ENCODE assay signal across 9 cellular contexts in genomic region chrX:13690836-13691235, GRCh38. TPM values are rescaled to one million over a fixed set of nuclear protein-coding genes. Genes with fewer than 3 reads are reported as not detected.
A peak's percentile ranks its signal among the peaks of the same experiment; 100 is the strongest.
DNase-seq lines count a peak whose midpoint lies in the region; FAIRE-seq and TF ChIP-seq lines count a peak whose summit lies in the region.
"Had no signal": no experiment of that assay in that cellular context is flagged by ENCODE, and none has a peak within 500 bp of the region (broad histone marks: within the 10 kb centered on the region; RNA-seq: fewer than 3 reads in every experiment).

No MANE protein-coding gene starts in this region.

- TF ChIP-seq POLR2A in prostate gland (IDR thresholded peaks at IDR 0.05): no peak

- POLR2A ChIA-PET in HEK293 (lab: Yijun Ruan, JAX): interaction anchor here (1.1 to 5.0 kb wide), 3 partner anchors 9 to 44 kb away, joined by 3 to 27 read pairs (median 4); partner anchors contain the start of genes OFD1 and TRAPPC2

- H3K4me1 ChIP-seq in BLaER1 treated with 17β-estradiol and CSF1 and Interleukin-3, amounts not matched to agents 10 nM and 100 nM: peaks cover 43 to 57% (median 53%) of the 10 kb centered on the region in 10 experiments
- H3K4me1 ChIP-seq in HEK293 (ENCODE audit: control insufficient read depth, insufficient read depth, low read length): peaks cover 47% of the 10 kb centered on the region
- peaks cover 25% of the 10 kb centered on the region for H3K4me1 ChIP-seq in muscle layer of colon (ENCODE audit: insufficient read depth, low read length)
- no peaks in the 10 kb centered on the region for H3K4me1 ChIP-seq in prostate gland (replicated peaks)
- H3K4me1 ChIP-seq in small intestine (ENCODE audit: control insufficient read depth in 2 of 2, insufficient read depth in 1 of 2, low read depth in 1 of 2, low read length in 1 of 2): peaks cover 4 to 6% of the 10 kb centered on the region in 2 donors

- H3K36me3 ChIP-seq in BLaER1 treated with 17β-estradiol and CSF1 and Interleukin-3, amounts not matched to agents 10 nM and 100 nM: no peaks in the 10 kb centered on the region
- H3K36me3 ChIP-seq in HEK293 (ENCODE audit: control insufficient read depth in 2 of 2, insufficient read depth in 1 of 2, low read length in 2 of 2) (no peaks in the 10 kb centered on the region), muscle layer of colon (ENCODE audit: insufficient read depth, low read length) (no peaks in the 10 kb centered on the region), prostate gland (no peaks in the 10 kb centered on the region), small intestine (ENCODE audit: control insufficient read depth in 2 of 2, insufficient read depth in 2 of 2, low read length in 2 of 2) (no peaks in the 10 kb centered on the region)

- in situ Hi-C loops in astrocyte of the spinal cord (cut with HindIII; ENCODE audit: low sequenced_read_pairs): no loop called here

- peak overlapping the region; percentile 68 to 82 (median 74); a peak in 19 of 20 replicates for H3K4me3 ChIP-seq in BLaER1 treated with 17β-estradiol and CSF1 and Interleukin-3, amounts not matched to agents 10 nM and 100 nM
- H3K4me3 ChIP-seq in HEK293 (ENCODE audit: low read depth, low read length): peak overlapping the region; percentile 94
- peak overlapping the region; percentile 77 for H3K4me3 ChIP-seq in astrocyte of the spinal cord (ENCODE audit: low read depth, low read length)
- peak overlapping the region in 1 of 2 donors; percentile 66 for H3K4me3 ChIP-seq in muscle layer of colon (ENCODE audit: low read depth in 1 of 2, low read length in 2 of 2)
- no peak overlapping the region for H3K4me3 ChIP-seq in prostate gland
- peak overlapping the region in 1 of 2 donors; percentile 15 for H3K4me3 ChIP-seq in small intestine (ENCODE audit: low read depth in 1 of 2, low read length in 2 of 2)

- peak overlapping the region; percentile 84 to 95 (median 89); a peak in 21 of 22 replicates for H3K9ac ChIP-seq in BLaER1 treated with 17β-estradiol and CSF1 and Interleukin-3, amounts not matched to agents 10 nM and 100 nM
- H3K9ac ChIP-seq in muscle layer of colon (ENCODE audit: low read length): peak overlapping the region; percentile 17

- H4K20me1 ChIP-seq in BLaER1 treated with 17β-estradiol and CSF1 and Interleukin-3, amounts not matched to agents 10 nM and 100 nM: peaks cover 31 to 74% (median 51%) of the 10 kb centered on the region in 11 experiments; a peak in 21 of 22 replicates

- DNase-seq in astrocyte of the spinal cord (ENCODE audit: low read depth, low spot score) (no peak), prostate gland (ENCODE audit: low spot score) (no peak), small intestine (no peak), OCI-M1 (lab: John Stamatoyannopoulos, UW) (no peak), C1 segment of cervical spinal cord (lab: John Stamatoyannopoulos, UW) (no peak)
- DNase-seq: NCI-H187 treated with DMSO at 0.1 percent for 48 hours had no signal

- CTCF ChIA-PET in HEK293 (lab: Yijun Ruan, JAX): interaction anchor here (0.7 to 1.3 kb wide), 4 partner anchors 28 to 466 kb away, joined by 3 to 5 read pairs (median 4); partner anchors contain the start of gene OFD1

- TF ChIP-seq CTCF in HEK293 (tag by site-specific recombination; IDR thresholded peaks at IDR 0.05): no peak
- peak; percentile 23 for TF ChIP-seq CTCF in astrocyte of the spinal cord (IDR thresholded peaks at IDR 0.05; ENCODE audit: low read depth, low read length)
- TF ChIP-seq CTCF in prostate gland (IDR thresholded peaks at IDR 0.05): no peak

- peaks cover 99 to 100% (median 100%) of the 10 kb centered on the region in 11 experiments for H3K27me3 ChIP-seq in BLaER1 treated with 17β-estradiol and CSF1 and Interleukin-3, amounts not matched to agents 10 nM and 100 nM
- H3K27me3 ChIP-seq in muscle layer of colon (ENCODE audit: control insufficient read depth in 1 of 2, insufficient read depth in 2 of 2, low read length in 2 of 2) (peaks cover 10% of the 10 kb centered on the region in 2 donors), prostate gland (replicated peaks; ENCODE audit: insufficient read depth) (no peaks in the 10 kb centered on the region), small intestine (ENCODE audit: control insufficient read depth in 2 of 2, insufficient read depth in 2 of 2, low read length in 2 of 2) (no peaks in the 10 kb centered on the region)

- peak overlapping the region; percentile 66 to 84 (median 73) for H3K4me2 ChIP-seq in BLaER1 treated with 17β-estradiol and CSF1 and Interleukin-3, amounts not matched to agents 10 nM and 100 nM

- intact Hi-C loops in prostate gland (cut with DNase I): no loop called here

- H3K27ac ChIP-seq in BLaER1 treated with 17β-estradiol and CSF1 and Interleukin-3, amounts not matched to agents 10 nM and 100 nM: peak overlapping the region in 10 of 11 experiments; percentile 83 to 93 (median 88); a peak in 17 of 22 replicates
- H3K27ac ChIP-seq in HEK293 (ENCODE audit: extremely low read depth, low read depth, low read length): peak overlapping the region; percentile 98; the same call in 1 of the 2 replicates
- no peak overlapping the region for H3K27ac ChIP-seq in muscle layer of colon (ENCODE audit: low read depth, low read length)
- no peak overlapping the region for H3K27ac ChIP-seq in prostate gland
- H3K27ac ChIP-seq in small intestine (ENCODE audit: low read depth in 1 of 2, low read length in 1 of 2): no peak overlapping the region

- 52% methylated on average over 3 of the region's 3 CpGs for WGBS in prostate gland
- 54 to 59% (median 54%) methylated on average over 3 of the region's 3 CpGs for WGBS in small intestine, 3 donors

- no peak for FAIRE-seq in small intestine (lab: Jason Lieb, UNC)

- H3K9me3 ChIP-seq in BLaER1 treated with 17β-estradiol and CSF1 and Interleukin-3, amounts not matched to agents 10 nM and 100 nM (replicated peaks in 1 of 11): peaks cover 0 to 7% (median 0%) of the 10 kb centered on the region in 11 experiments; a peak in 1 of 22 replicates
- H3K9me3 ChIP-seq in HEK293 (ENCODE audit: control insufficient read depth, insufficient read depth, low read depth, low read length) (no peaks in the 10 kb centered on the region), muscle layer of colon (ENCODE audit: low read length) (no peaks in the 10 kb centered on the region), prostate gland (no peaks in the 10 kb centered on the region), small intestine (ENCODE audit: control insufficient read depth, low read depth) (no peaks in the 10 kb centered on the region)

TF ChIP-seq in HEK293, 187 proteins besides CTCF, POLR2A, EP300 and RAD21 (continues in another document):
- TF ChIP-seq ZNF175 (tag by site-specific recombination; IDR thresholded peaks at IDR 0.05) (no peak), ZNF202 (tag by site-specific recombination; IDR thresholded peaks at IDR 0.05; ENCODE audit: borderline replicate concordance) (no peak), ZNF654 (tag by site-specific recombination; IDR thresholded peaks at IDR 0.05; ENCODE audit: low read depth) (peak; percentile 8; the same call in 1 of the 2 replicates), ZNF132 (tag by site-specific recombination; IDR thresholded peaks at IDR 0.05; ENCODE audit: borderline replicate concordance) (no peak), SCRT2 (tag by site-specific recombination; IDR thresholded peaks at IDR 0.05) (no peak), SP3 (tag by site-specific recombination; IDR thresholded peaks at IDR 0.05) (no peak), ZBTB21 (tag by site-specific recombination; IDR thresholded peaks at IDR 0.05) (no peak), PRDM10 (tag by site-specific recombination; IDR thresholded peaks at IDR 0.05) (peak; percentile 78)
- TF ChIP-seq, protein P1, sequence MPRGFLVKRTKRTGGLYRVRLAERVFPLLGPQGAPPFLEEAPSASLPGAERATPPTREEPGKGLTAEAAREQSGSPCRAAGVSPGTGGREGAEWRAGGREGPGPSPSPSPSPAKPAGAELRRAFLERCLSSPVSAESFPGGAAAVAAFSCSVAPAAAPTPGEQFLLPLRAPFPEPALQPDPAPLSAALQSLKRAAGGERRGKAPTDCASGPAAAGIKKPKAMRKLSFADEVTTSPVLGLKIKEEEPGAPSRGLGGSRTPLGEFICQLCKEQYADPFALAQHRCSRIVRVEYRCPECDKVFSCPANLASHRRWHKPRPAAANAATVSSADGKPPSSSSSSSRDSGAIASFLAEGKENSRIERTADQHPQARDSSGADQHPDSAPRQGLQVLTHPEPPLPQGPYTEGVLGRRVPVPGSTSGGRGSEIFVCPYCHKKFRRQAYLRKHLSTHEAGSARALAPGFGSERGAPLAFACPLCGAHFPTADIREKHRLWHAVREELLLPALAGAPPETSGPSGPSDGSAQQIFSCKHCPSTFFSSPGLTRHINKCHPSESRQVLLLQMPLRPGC (tag by site-specific recombination; IDR thresholded peaks at IDR 0.05): no peak

RNA-seq across cellular contexts. Expression of gene RAB9A, which starts 1.9 kb away (rescaled TPM):
- 10 to 100 TPM; 27.3 to 37.7 TPM for total RNA-seq in prostate gland
- 10 to 100 TPM; 16.5 to 32.4 (median 25.3) TPM for polyA plus RNA-seq in small intestine

RNA-seq across cellular contexts. Expression of gene TCEANC, which starts 37.9 kb away (rescaled TPM):
- 1 to 10 TPM; 3.1 to 4.9 TPM for total RNA-seq in prostate gland
- 1 to 10 TPM; 1.4 to 2.2 (median 1.6) TPM for polyA plus RNA-seq in small intestine

RNA-seq across cellular contexts. Expression of gene TRAPPC2, which starts 43.6 kb away (rescaled TPM):
- total RNA-seq in prostate gland: 10 to 100 TPM; 15.6 to 20.2 TPM
- polyA plus RNA-seq in small intestine: 1 to 10 TPM; 6.4 to 7.8 (median 7.6) TPM

RNA-seq across cellular contexts. Expression of gene OFD1, which starts 43.7 kb away (rescaled TPM):
- total RNA-seq in prostate gland: 10 to 100 TPM; 23.6 to 36.2 TPM
- 10 to 100 TPM; 18.3 to 71.3 (median 70.0) TPM for polyA plus RNA-seq in small intestine

Comparison
In these comparisons a context has a peak if more than half of its experiments do, and no peak if none do; other contexts are left out.
1. H3K27ac ChIP-seq: peak in BLaER1 treated with 17β-estradiol and CSF1 and Interleukin-3, amounts not matched to agents 10 nM and 100 nM (10 of 11) and HEK293 (single experiment); none in muscle layer of colon (single experiment), prostate gland (0 of 2) and small intestine (0 of 2).
2. H3K4me3 ChIP-seq: peak in BLaER1 treated with 17β-estradiol and CSF1 and Interleukin-3, amounts not matched to agents 10 nM and 100 nM (10 of 10), HEK293 (single experiment) and astrocyte of the spinal cord (single experiment); none in prostate gland (0 of 2).